In genomic region chr22:22189796-22190195, GRCh38 we compare ENCODE assay signal across 10 cellular contexts. TPM values are rescaled to one million over a fixed set of nuclear protein-coding genes. Genes with fewer than 3 reads are reported as not detected.
"Had no signal": no experiment of that assay in that cellular context is flagged by ENCODE, and none has a peak within 500 bp of the region (broad histone marks: within the 10 kb centered on the region; RNA-seq: fewer than 3 reads in every experiment).

No MANE protein-coding gene starts in this region.

RNA-seq across cellular contexts. Expression of gene VPREB1, which starts 54.8 kb away (rescaled TPM):
- total RNA-seq: PC-3, PC-9, Peyer's patch, Right ventricle myocardium inferior, Right ventricle myocardium superior, RPMI7951, SJCRH30, SJSA1, SK-MEL-5 had no signal
- polyA plus RNA-seq: SK-N-SH had no signal
